Comparison of ENCODE assay signal across 23 cellular contexts in the genomic region with DNA sequence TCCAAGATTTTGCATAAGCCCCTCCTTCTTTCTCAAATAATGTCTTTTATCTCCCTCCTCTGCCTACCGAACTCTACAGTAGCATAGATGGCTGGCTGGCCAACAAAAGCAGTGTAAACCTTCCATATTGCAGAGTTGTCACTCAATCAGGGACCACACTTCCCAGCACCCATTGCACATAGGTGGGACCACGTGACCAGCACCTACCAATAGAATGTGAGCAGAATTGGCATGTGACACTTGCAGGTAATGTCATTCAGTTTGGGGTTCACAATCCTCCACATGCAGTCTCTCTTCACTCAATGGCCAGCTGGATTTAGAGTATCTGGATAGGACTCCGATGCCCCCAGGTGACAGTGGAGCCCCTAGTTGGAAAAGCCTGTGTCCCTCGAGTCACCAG.
A peak's percentile ranks its signal among the peaks of the same experiment; 100 is the strongest.
DNase-seq lines count a peak whose midpoint lies in the region; ATAC-seq, FAIRE-seq and TF ChIP-seq lines count a peak whose summit lies in the region.
"Had no signal": no experiment of that assay in that cellular context is flagged by ENCODE, and none has a peak within 500 bp of the region (broad histone marks: within the 10 kb centered on the region; RNA-seq: fewer than 3 reads in every experiment).

No MANE protein-coding gene starts in this region.

- ATAC-seq in K562, result no peak
- ATAC-seq in HG03469 (IDR thresholded peaks at IDR 0.05; ENCODE audit: unreplicated experiment), result no peak
- ATAC-seq: GM23338 had no signal

- no peak for TF ChIP-seq POLR2A in K562 (conservative IDR thresholded peaks at IDR 0.05)
- TF ChIP-seq POLR2A in lower leg skin (IDR thresholded peaks at IDR 0.05), result no peak

- POLR2A ChIA-PET in K562 (lab: Yijun Ruan, JAX), result no interaction called here

- H3K27me3 ChIP-seq in K562 (ENCODE audit: control insufficient read depth in 2 of 2, insufficient read depth in 2 of 2, low read length in 2 of 2), result 0 out of 5 replicates have a peak, but pooled peaks cover 0 to under 1% of the 10 kb centered on the region in 2 experiments
- H3K27me3 ChIP-seq: BE2C had no signal

- H3K79me2 ChIP-seq in K562 (ENCODE audit: control insufficient read depth, insufficient read depth, low read length), result no peaks in the 10 kb centered on the region

- TF ChIP-seq RAD21 in K562 (CRISPR knock-in tag; conservative IDR thresholded peaks at IDR 0.05 in 1 of 2, IDR thresholded peaks at IDR 0.05 in 1 of 2), result no peak

- no peaks in the 10 kb centered on the region for H3K4me1 ChIP-seq in K562 (replicated peaks in 1 of 2; ENCODE audit: control insufficient read depth in 2 of 2, insufficient read depth in 2 of 2, low read length in 2 of 2)
- H3K4me1 ChIP-seq: BE2C had no signal

- H2AFZ ChIP-seq in K562 (ENCODE audit: low read depth, low read length), result no peak overlapping the region
- H2AFZ ChIP-seq: GM23338 had no signal

- 0% methylated on average over 4 of the region's 4 CpGs for WGBS in K562 (ENCODE audit: insufficient coverage, low coverage, missing lambda C conversion rate)
- 77 to 88% methylated on average over 4 of the region's 4 CpGs for WGBS in lower leg skin, 2 donors

- no peak for TF ChIP-seq CTCF in GM12865 (IDR thresholded peaks at IDR 0.05; ENCODE audit: insufficient read depth, low read depth, low read length, missing control alignments)
- TF ChIP-seq CTCF in K562 (IDR thresholded peaks at IDR 0.05 in 2 of 3, conservative IDR thresholded peaks at IDR 0.05 in 1 of 3; ENCODE audit: insufficient read depth in 2 of 3, low read depth in 1 of 3, low read length in 3 of 3), result no peak
- TF ChIP-seq CTCF in lower leg skin (IDR thresholded peaks at IDR 0.05), result no peak

- intact Hi-C loops in K562 (cut with micrococcal nuclease) (no loop called here), lower leg skin (cut with DNase I; ENCODE audit: low total_unique reads) (no loop called here)

- H3K4me3 ChIP-seq in GM12865 (ENCODE audit: low read depth, low read length), result no peak overlapping the region
- no peak overlapping the region for H3K4me3 ChIP-seq in K562
- H3K4me3 ChIP-seq in lower leg skin (ENCODE audit: low read depth, poor library complexity, severe bottlenecking), result no peak overlapping the region
- H3K4me3 ChIP-seq: GM23338 had no signal

- no peaks in the 10 kb centered on the region for H3K9me1 ChIP-seq in K562 (ENCODE audit: control insufficient read depth, insufficient read depth, low read length)

- H3K27ac ChIP-seq in K562 (ENCODE audit: extremely low read depth, low read depth, low read length), result no peak overlapping the region
- H3K27ac ChIP-seq: HL-60 had no signal

- H4K20me1 ChIP-seq in K562 (replicated peaks; ENCODE audit: control insufficient read depth, insufficient read depth, low read length), result no peaks in the 10 kb centered on the region

- no peak overlapping the region for H3K4me2 ChIP-seq in K562 (ENCODE audit: insufficient read depth, low read length)
- H3K4me2 ChIP-seq: GM23338 had no signal

- H3K9me3 ChIP-seq in K562 (replicated peaks; ENCODE audit: control insufficient read depth, insufficient read depth, low read depth, low read length), result no peaks in the 10 kb centered on the region
- H3K9me3 ChIP-seq: BE2C had no signal

- no peak overlapping the region for H3K9ac ChIP-seq in K562 (ENCODE audit: insufficient read depth in 1 of 2, low read depth in 2 of 2, low read length in 2 of 2)

- peak; percentile 1 for DNase-seq in GM12865 (ENCODE audit: low read depth)
- peak; percentile 20 for DNase-seq in NAMALWA (ENCODE audit: low spot score)
- DNase-seq in K562 (ENCODE audit: extremely low read depth in 1 of 4, low spot score in 3 of 4), result peak in 2 of 4 experiments; percentile 9 to 14
- no peak for DNase-seq in activated CD4-positive, CD25-positive, alpha-beta regulatory T cell (lab: John Stamatoyannopoulos, UW)
- DNase-seq in lower leg skin (ENCODE audit: low spot score in 2 of 2), result no peak
- DNase-seq: ACHN; BE2C; C1 segment of cervical spinal cord; CD4-positive, CD25-positive, alpha-beta regulatory T cell; CD8-positive, alpha-beta memory T cell; COR-L47; DMS 273 treated with DMSO at 0.1 percent for 48 hours; DMS53; DND-41; EL; H7; IMR-90; KG1 had no signal

- BruUV-seq in K562 (replicated peaks; lab: Mats Ljungman, UMichigan), result no TSS peak

- H3K36me3 ChIP-seq in K562 (ENCODE audit: control insufficient read depth, insufficient read depth, low read length), result no peaks in the 10 kb centered on the region
- H3K36me3 ChIP-seq: BE2C had no signal

- no peak for TF ChIP-seq EP300 in K562 (IDR thresholded peaks at IDR 0.05; ENCODE audit: low read length)

- FAIRE-seq in K562 (lab: Jason Lieb, UNC), result no peak
- FAIRE-seq: GM12892, GM18507 had no signal

- CTCF ChIA-PET in K562 (lab: Yijun Ruan, JAX; ENCODE audit: low intra/inter-chr PET ratio), result no interaction called here

- in situ Hi-C loops in K562 (cut with MboI), result no loop called here

TF ChIP-seq in K562, 482 proteins besides CTCF, POLR2A, EP300 and RAD21:
- TF ChIP-seq, protein P1, sequence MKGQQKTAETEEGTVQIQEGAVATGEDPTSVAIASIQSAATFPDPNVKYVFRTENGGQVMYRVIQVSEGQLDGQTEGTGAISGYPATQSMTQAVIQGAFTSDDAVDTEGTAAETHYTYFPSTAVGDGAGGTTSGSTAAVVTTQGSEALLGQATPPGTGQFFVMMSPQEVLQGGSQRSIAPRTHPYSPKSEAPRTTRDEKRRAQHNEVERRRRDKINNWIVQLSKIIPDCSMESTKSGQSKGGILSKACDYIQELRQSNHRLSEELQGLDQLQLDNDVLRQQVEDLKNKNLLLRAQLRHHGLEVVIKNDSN (CRISPR knock-in tag; IDR thresholded peaks at IDR 0.05), result peak; percentile 68
- TF ChIP-seq RAD51 (IDR thresholded peaks at IDR 0.05; ENCODE audit: borderline replicate concordance, low read depth) (peak; percentile 85), CBFA2T2 (conservative IDR thresholded peaks at IDR 0.05) (peak; percentile 35; the same call in 1 of the 2 replicates), NFYB (IDR thresholded peaks at IDR 0.05; ENCODE audit: extremely low read depth, insufficient read length) (peak; percentile 22)
- TF ChIP-seq, protein P2, sequence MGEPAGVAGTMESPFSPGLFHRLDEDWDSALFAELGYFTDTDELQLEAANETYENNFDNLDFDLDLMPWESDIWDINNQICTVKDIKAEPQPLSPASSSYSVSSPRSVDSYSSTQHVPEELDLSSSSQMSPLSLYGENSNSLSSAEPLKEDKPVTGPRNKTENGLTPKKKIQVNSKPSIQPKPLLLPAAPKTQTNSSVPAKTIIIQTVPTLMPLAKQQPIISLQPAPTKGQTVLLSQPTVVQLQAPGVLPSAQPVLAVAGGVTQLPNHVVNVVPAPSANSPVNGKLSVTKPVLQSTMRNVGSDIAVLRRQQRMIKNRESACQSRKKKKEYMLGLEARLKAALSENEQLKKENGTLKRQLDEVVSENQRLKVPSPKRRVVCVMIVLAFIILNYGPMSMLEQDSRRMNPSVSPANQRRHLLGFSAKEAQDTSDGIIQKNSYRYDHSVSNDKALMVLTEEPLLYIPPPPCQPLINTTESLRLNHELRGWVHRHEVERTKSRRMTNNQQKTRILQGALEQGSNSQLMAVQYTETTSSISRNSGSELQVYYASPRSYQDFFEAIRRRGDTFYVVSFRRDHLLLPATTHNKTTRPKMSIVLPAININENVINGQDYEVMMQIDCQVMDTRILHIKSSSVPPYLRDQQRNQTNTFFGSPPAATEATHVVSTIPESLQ (CRISPR knock-in tag; IDR thresholded peaks at IDR 0.05), result no peak
- TF ChIP-seq, protein P3, sequence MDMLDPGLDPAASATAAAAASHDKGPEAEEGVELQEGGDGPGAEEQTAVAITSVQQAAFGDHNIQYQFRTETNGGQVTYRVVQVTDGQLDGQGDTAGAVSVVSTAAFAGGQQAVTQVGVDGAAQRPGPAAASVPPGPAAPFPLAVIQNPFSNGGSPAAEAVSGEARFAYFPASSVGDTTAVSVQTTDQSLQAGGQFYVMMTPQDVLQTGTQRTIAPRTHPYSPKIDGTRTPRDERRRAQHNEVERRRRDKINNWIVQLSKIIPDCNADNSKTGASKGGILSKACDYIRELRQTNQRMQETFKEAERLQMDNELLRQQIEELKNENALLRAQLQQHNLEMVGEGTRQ (CRISPR knock-in tag; IDR thresholded peaks at IDR 0.05), result peak; percentile 73
- TF ChIP-seq, protein P4, sequence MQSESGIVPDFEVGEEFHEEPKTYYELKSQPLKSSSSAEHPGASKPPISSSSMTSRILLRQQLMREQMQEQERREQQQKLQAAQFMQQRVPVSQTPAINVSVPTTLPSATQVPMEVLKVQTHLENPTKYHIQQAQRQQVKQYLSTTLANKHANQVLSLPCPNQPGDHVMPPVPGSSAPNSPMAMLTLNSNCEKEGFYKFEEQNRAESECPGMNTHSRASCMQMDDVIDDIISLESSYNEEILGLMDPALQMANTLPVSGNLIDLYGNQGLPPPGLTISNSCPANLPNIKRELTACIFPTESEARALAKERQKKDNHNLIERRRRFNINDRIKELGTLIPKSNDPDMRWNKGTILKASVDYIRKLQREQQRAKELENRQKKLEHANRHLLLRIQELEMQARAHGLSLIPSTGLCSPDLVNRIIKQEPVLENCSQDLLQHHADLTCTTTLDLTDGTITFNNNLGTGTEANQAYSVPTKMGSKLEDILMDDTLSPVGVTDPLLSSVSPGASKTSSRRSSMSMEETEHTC (IDR thresholded peaks at IDR 0.05), result no peak
- TF ChIP-seq, protein P5, sequence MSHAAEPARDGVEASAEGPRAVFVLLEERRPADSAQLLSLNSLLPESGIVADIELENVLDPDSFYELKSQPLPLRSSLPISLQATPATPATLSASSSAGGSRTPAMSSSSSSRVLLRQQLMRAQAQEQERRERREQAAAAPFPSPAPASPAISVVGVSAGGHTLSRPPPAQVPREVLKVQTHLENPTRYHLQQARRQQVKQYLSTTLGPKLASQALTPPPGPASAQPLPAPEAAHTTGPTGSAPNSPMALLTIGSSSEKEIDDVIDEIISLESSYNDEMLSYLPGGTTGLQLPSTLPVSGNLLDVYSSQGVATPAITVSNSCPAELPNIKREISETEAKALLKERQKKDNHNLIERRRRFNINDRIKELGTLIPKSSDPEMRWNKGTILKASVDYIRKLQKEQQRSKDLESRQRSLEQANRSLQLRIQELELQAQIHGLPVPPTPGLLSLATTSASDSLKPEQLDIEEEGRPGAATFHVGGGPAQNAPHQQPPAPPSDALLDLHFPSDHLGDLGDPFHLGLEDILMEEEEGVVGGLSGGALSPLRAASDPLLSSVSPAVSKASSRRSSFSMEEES (CRISPR knock-in tag; IDR thresholded peaks at IDR 0.05), result peak; percentile 42

Comparison
In these comparisons a context has a peak if more than half of its experiments do, and no peak if none do; other contexts are left out.
1. DNase-seq: peak in GM12865 (single experiment) and NAMALWA (single experiment); none in activated CD4-positive, CD25-positive, alpha-beta regulatory T cell (0 of 4) and lower leg skin (0 of 2).